ENCODE assay signal across 12 cellular contexts in the genomic region with DNA sequence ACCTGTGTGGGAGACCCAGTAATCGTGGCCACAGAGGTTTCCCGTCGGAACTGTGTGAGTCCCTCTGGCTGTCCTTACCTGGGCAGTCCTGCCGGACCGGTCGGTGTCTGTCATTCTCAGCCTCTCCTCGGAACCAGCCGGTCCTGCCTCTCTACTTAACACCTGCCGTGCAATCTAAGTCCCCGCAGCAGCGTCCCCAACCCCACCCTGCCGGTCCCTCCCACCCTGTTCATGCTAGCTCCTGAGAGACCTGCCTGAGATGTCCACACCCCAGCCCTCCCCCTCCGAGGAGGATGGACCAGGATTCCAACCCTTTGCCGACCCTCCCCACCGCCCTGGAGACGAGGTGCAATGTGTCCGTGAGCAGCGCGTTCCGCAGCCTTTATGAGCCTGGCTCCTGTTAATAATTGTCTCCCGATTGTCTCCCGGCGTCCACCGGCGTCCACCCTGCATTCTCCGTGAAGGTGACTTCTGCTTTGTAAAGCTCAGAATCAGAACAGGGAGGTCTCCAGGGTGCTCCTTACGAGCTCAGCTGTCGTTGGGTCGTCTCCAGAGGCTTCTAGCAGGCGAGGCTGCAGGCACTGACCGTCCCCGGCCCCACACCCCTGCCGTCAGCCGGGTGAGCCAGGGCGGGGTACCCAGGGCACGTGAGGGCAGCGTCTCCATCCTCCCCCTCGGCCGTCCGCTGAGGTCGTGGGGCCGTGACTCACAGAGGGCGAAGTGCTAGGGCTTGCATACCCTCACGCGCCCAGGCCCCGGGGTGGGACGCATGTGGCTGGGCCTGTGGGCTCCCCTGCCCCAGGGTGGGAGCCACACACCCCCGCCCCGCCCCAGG. TPM values are rescaled to one million over a fixed set of nuclear protein-coding genes. Genes with fewer than 3 reads are reported as not detected.
DNase-seq lines count a peak whose midpoint lies in the region; ATAC-seq, FAIRE-seq and TF ChIP-seq lines count a peak whose summit lies in the region.
"Had no signal": no experiment of that assay in that cellular context is flagged by ENCODE, and none has a peak within 500 bp of the region (broad histone marks: within the 10 kb centered on the region; RNA-seq: fewer than 3 reads in every experiment).

No MANE protein-coding gene starts in this region.

- intact Hi-C loops in head of caudate nucleus (cut with DNase I) = no loop called here

- CTCF ChIA-PET in activated CD8-positive, alpha-beta T cell treated with anti-CD3 and anti-CD28 coated beads, Interleukin-2, amount 10 ng/mL, durations not matched to agents 7 days and 5 days (lab: Charles Lee) = no interaction called here

- peaks cover 77% of the 10 kb centered on the region for H3K79me2 ChIP-seq in astrocyte (ENCODE audit: insufficient read depth, low read length)

- H4K20me1 ChIP-seq in astrocyte (ENCODE audit: insufficient read depth, low read length) = peaks cover 85% of the 10 kb centered on the region

- H3K4me3 Mint-ChIP-seq in astrocyte (ENCODE audit: unreplicated experiment) = peak overlapping the region; percentile 27
- no peak overlapping the region for H3K4me3 Mint-ChIP-seq in activated CD8-positive, alpha-beta T cell treated with anti-CD3 and anti-CD28 coated beads, Interleukin-2, amount 10 ng/mL, durations not matched to agents 7 days and 5 days

- peaks cover 15% of the 10 kb centered on the region for H3K4me1 Mint-ChIP-seq in astrocyte (ENCODE audit: low read depth, unreplicated experiment)
- peaks cover 9% of the 10 kb centered on the region for H3K4me1 Mint-ChIP-seq in activated CD8-positive, alpha-beta T cell treated with anti-CD3 and anti-CD28 coated beads, Interleukin-2, amount 10 ng/mL, durations not matched to agents 7 days and 5 days (ENCODE audit: low read depth)

- no peaks in the 10 kb centered on the region for H3K9me3 Mint-ChIP-seq in astrocyte (ENCODE audit: unreplicated experiment)
- H3K9me3 Mint-ChIP-seq in activated CD8-positive, alpha-beta T cell treated with anti-CD3 and anti-CD28 coated beads, Interleukin-2, amount 10 ng/mL, durations not matched to agents 7 days and 5 days (ENCODE audit: insufficient read depth) = no peaks in the 10 kb centered on the region

- no peaks in the 10 kb centered on the region for H3K36me3 ChIP-seq in astrocyte (ENCODE audit: insufficient read depth, low read length)

- no peak overlapping the region for H3K9ac ChIP-seq in astrocyte (ENCODE audit: low read length)

- no peak for FAIRE-seq in astrocyte (lab: Jason Lieb, UNC)

- ATAC-seq in left lobe of liver (peak; percentile 38), GM21367 (IDR thresholded peaks at IDR 0.05; ENCODE audit: unreplicated experiment) (no peak)
- ATAC-seq in activated CD8-positive, alpha-beta T cell treated with anti-CD3 and anti-CD28 coated beads, Interleukin-2, amount 10 ng/mL, durations not matched to agents 7 days and 5 days = no peak

- peak overlapping the region; percentile 48 for H3K27ac Mint-ChIP-seq in astrocyte (ENCODE audit: unreplicated experiment)
- no peak overlapping the region for H3K27ac Mint-ChIP-seq in activated CD8-positive, alpha-beta T cell treated with anti-CD3 and anti-CD28 coated beads, Interleukin-2, amount 10 ng/mL, durations not matched to agents 7 days and 5 days

- H3K4me1 ChIP-seq in astrocyte (ENCODE audit: insufficient read depth, low read length) = peaks cover 13% of the 10 kb centered on the region

- H3K27ac ChIP-seq in astrocyte (ENCODE audit: low read depth, low read length) (no peak overlapping the region), skin epidermis (peak overlapping the region in 14 of 21 experiments; percentile 7 to 75 (median 42))
- H3K27ac ChIP-seq: 22Rv1 had no signal

- H3K36me3 Mint-ChIP-seq in astrocyte (ENCODE audit: low read depth, unreplicated experiment) = peaks cover 11% of the 10 kb centered on the region
- no peaks in the 10 kb centered on the region for H3K36me3 Mint-ChIP-seq in activated CD8-positive, alpha-beta T cell treated with anti-CD3 and anti-CD28 coated beads, Interleukin-2, amount 10 ng/mL, durations not matched to agents 7 days and 5 days (ENCODE audit: low read depth)

- DNase-seq in NCI-H1417 (lab: John Stamatoyannopoulos, UW) = peak in 2 of 3 experiments; percentile 35 to 42
- DNase-seq in NCI-H1417 treated with DMSO at 0.1 percent for 48 hours (lab: John Stamatoyannopoulos, UW) = no peak
- DNase-seq in astrocyte (ENCODE audit: low read depth) = no peak
- no peak for DNase-seq in left lobe of liver (ENCODE audit: low spot score)
- DNase-seq in activated CD8-positive, alpha-beta T cell treated with anti-CD3 and anti-CD28 coated beads, Interleukin-2, amount 10 ng/mL, durations not matched to agents 7 days and 5 days = no peak
- DNase-seq in head of caudate nucleus = no peak
- DNase-seq: COR-L47, NCI-H2107, T-helper 2 cell had no signal

- no peaks in the 10 kb centered on the region for H3K27me3 Mint-ChIP-seq in astrocyte (ENCODE audit: low read depth, unreplicated experiment)
- no peaks in the 10 kb centered on the region for H3K27me3 Mint-ChIP-seq in activated CD8-positive, alpha-beta T cell treated with anti-CD3 and anti-CD28 coated beads, Interleukin-2, amount 10 ng/mL, durations not matched to agents 7 days and 5 days (ENCODE audit: low read depth)

- POLR2A ChIA-PET in activated CD8-positive, alpha-beta T cell treated with anti-CD3 and anti-CD28 coated beads, Interleukin-2, amount 10 ng/mL, durations not matched to agents 7 days and 5 days (lab: Charles Lee) = no interaction called here

- H2AFZ ChIP-seq in astrocyte (ENCODE audit: low read depth, low read length) = no peak overlapping the region

- no peaks in the 10 kb centered on the region for H3K9me3 ChIP-seq in astrocyte (ENCODE audit: insufficient read depth, low read depth, low read length)

- no peak overlapping the region for H3K4me2 ChIP-seq in astrocyte (ENCODE audit: low read length)

- TF ChIP-seq CTCF in astrocyte (IDR thresholded peaks at IDR 0.05; ENCODE audit: insufficient read depth, low read depth, low read length) = no peak

- H3K27me3 ChIP-seq in astrocyte (ENCODE audit: insufficient read depth, low read length) = no peaks in the 10 kb centered on the region

- no peak overlapping the region for H3K4me3 ChIP-seq in astrocyte (ENCODE audit: insufficient read depth, low read depth, low read length)
- no peak overlapping the region for H3K4me3 ChIP-seq in skin epidermis

RNA-seq across cellular contexts. Expression of gene METRNL, which starts 10.1 kb away (rescaled TPM):
- total RNA-seq in astrocyte (28.3 and 36.7 TPM in 2 replicates), left lobe of liver (4.7 TPM)
- total RNA-seq in activated CD8-positive, alpha-beta T cell treated with anti-CD3 and anti-CD28 coated beads, Interleukin-2, amount 10 ng/mL, durations not matched to agents 7 days and 5 days = 1 to 10 TPM; 3.0 to 4.8 TPM

Comparison
In these comparisons a context has a peak if more than half of its experiments do, and no peak if none do; other contexts are left out.
1. DNase-seq: peak in NCI-H1417 (2 of 3); none in NCI-H1417 treated with DMSO at 0.1 percent for 48 hours (single experiment), astrocyte (single experiment), left lobe of liver (single experiment), activated CD8-positive, alpha-beta T cell treated with anti-CD3 and anti-CD28 coated beads, Interleukin-2, amount 10 ng/mL, durations not matched to agents 7 days and 5 days (single experiment) and head of caudate nucleus (0 of 42).